Comparison of ENCODE assay signal across 29 cellular contexts in the genomic region with DNA sequence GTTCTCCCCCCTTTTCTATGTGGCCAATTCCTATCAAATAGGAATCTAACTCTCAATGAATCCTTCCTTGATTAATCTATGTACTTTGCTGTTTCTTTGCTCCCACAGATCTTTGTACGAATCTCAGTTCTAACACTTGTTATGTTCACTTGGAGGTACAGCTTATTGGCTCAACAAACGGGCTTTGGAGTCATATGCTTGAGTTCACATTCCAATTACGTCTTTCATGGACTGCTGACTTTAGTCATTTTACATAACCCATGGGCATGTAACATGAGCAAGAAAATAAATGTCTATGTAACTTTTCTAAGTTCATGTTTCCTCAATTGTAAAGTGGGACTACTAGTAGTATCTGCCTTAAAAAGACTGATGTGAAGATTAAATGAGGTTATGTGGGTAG.
"Had no signal": no experiment of that assay in that cellular context is flagged by ENCODE, and none has a peak within 500 bp of the region (broad histone marks: within the 10 kb centered on the region; RNA-seq: fewer than 3 reads in every experiment).

No MANE protein-coding gene starts in this region.

- H3K27me3 Mint-ChIP-seq: progenitor cell of endocrine pancreas; stimulated activated naive B cell treated with anti-CD40 and anti-IgM and Interleukin-4, amounts not matched to agents 10 μg/mL and 1 μg/mL and 100 μg/mL, for 72 hours had no signal

- H3K27ac Mint-ChIP-seq: natural killer cell; nephron; neural progenitor cell; progenitor cell of endocrine pancreas; stimulated activated effector memory CD8-positive, alpha-beta T cell treated with anti-CD3 and anti-CD28 coated beads, Interleukin-12 subunit alpha, Interleukin-12 subunit beta, amount 100 ng/mL, for 72 hours; stimulated activated naive B cell treated with anti-CD40 and anti-IgM and Interleukin-4, amounts not matched to agents 10 μg/mL and 1 μg/mL and 100 μg/mL, for 72 hours; stimulated activated naive CD8-positive, alpha-beta T cell treated with anti-CD3 and anti-CD28 coated beads, Interleukin-15, Interleukin-2, amounts not matched to agents 100 ng/mL and 50 ng/mL, for 24 hours had no signal

- H3K9me3 Mint-ChIP-seq: natural killer cell; stimulated activated effector memory CD8-positive, alpha-beta T cell treated with anti-CD3 and anti-CD28 coated beads, Interleukin-12 subunit alpha, Interleukin-12 subunit beta, amount 100 ng/mL, for 72 hours; stimulated activated naive CD8-positive, alpha-beta T cell treated with anti-CD3 and anti-CD28 coated beads, Interleukin-15, Interleukin-2, amounts not matched to agents 100 ng/mL and 50 ng/mL, for 24 hours had no signal

- H3K36me3 ChIP-seq: neural progenitor cell, ovary, right lobe of liver, sigmoid colon, stomach, thoracic aorta, thyroid gland, tibial nerve, upper lobe of left lung, vagina had no signal

- H3K4me1 Mint-ChIP-seq: natural killer cell; nephron; neural progenitor cell; stimulated activated effector memory CD8-positive, alpha-beta T cell treated with anti-CD3 and anti-CD28 coated beads, Interleukin-12 subunit alpha, Interleukin-12 subunit beta, amount 100 ng/mL, for 72 hours had no signal

- H3K9me3 ChIP-seq: ovary, psoas muscle, right lobe of liver, sigmoid colon, stomach, thoracic aorta, thyroid gland, tibial nerve, upper lobe of left lung, vagina had no signal

- ATAC-seq: natural killer cell; psoas muscle; right cardiac atrium; right lobe of liver; stimulated activated effector memory CD8-positive, alpha-beta T cell treated with anti-CD3 and anti-CD28 coated beads, Interleukin-12 subunit alpha, Interleukin-12 subunit beta, amount 100 ng/mL, for 72 hours; stimulated activated naive B cell treated with anti-CD40 and anti-IgM and Interleukin-4, amounts not matched to agents 10 μg/mL and 1 μg/mL and 100 μg/mL, for 72 hours had no signal

- H3K4me3 ChIP-seq: neural progenitor cell, ovary, psoas muscle, right lobe of liver, sigmoid colon, stomach, thoracic aorta, thyroid gland, tibial nerve, upper lobe of left lung, vagina had no signal

- H3K27me3 ChIP-seq: neural progenitor cell, ovary, right lobe of liver, sigmoid colon, stomach, thyroid gland, tibial nerve, upper lobe of left lung, vagina had no signal

- H3K4me3 Mint-ChIP-seq: natural killer cell; nephron; neural progenitor cell; stimulated activated effector memory CD8-positive, alpha-beta T cell treated with anti-CD3 and anti-CD28 coated beads, Interleukin-12 subunit alpha, Interleukin-12 subunit beta, amount 100 ng/mL, for 72 hours; stimulated activated naive B cell treated with anti-CD40 and anti-IgM and Interleukin-4, amounts not matched to agents 10 μg/mL and 1 μg/mL and 100 μg/mL, for 72 hours; stimulated activated naive CD8-positive, alpha-beta T cell treated with anti-CD3 and anti-CD28 coated beads, Interleukin-15, Interleukin-2, amounts not matched to agents 100 ng/mL and 50 ng/mL, for 24 hours had no signal

- H3K27ac ChIP-seq: neural progenitor cell, ovary, parathyroid adenoma, psoas muscle, right lobe of liver, sigmoid colon, stomach, thoracic aorta, thyroid gland, tibial nerve, upper lobe of left lung, vagina had no signal

- H3K4me1 ChIP-seq: neural progenitor cell, parathyroid adenoma, psoas muscle, right lobe of liver, sigmoid colon, stomach, thyroid gland, tibial nerve, upper lobe of left lung, vagina had no signal

- DNase-seq: natural killer cell; occipital lobe; ovary; posterior cingulate gyrus; psoas muscle; retina; right cardiac atrium; right lobe of liver; sigmoid colon; small intestine; stimulated activated CD4-positive, alpha-beta T cell treated with anti-CD3 and anti-CD28 coated beads, Interleukin-15, amount 100 ng/mL, for 24 hours; stimulated activated CD4-positive, alpha-beta T cell treated with anti-CD3 and anti-CD28 coated beads, Interleukin-2, amount 100 ng/mL, for 24 hours; stimulated activated CD4-positive, alpha-beta T cell treated with anti-CD3 and anti-CD28 coated beads, Interleukin-2, amount 100 ng/mL, for 48 hours; stimulated activated CD4-positive, alpha-beta T cell treated with anti-CD3 and anti-CD28 coated beads, Interleukin-4, amount 100 ng/mL, for 24 hours; stimulated activated naive B cell treated with anti-CD40 and anti-IgM and Interleukin-4, amounts not matched to agents 10 μg/mL and 1 μg/mL and 100 μg/mL, for 72 hours; stimulated activated naive CD4-positive, alpha-beta T cell treated with Interleukin-2 at 50 U/mL for 16 hours; stomach; thyroid gland; trophoblast cell; upper lobe of left lung had no signal

- H3K36me3 Mint-ChIP-seq: natural killer cell; neural progenitor cell; stimulated activated effector memory CD8-positive, alpha-beta T cell treated with anti-CD3 and anti-CD28 coated beads, Interleukin-12 subunit alpha, Interleukin-12 subunit beta, amount 100 ng/mL, for 72 hours; stimulated activated naive B cell treated with anti-CD40 and anti-IgM and Interleukin-4, amounts not matched to agents 10 μg/mL and 1 μg/mL and 100 μg/mL, for 72 hours had no signal
